Comparison of ENCODE assay signal across 8 cellular contexts in genomic region chr22:28829358-28830181, GRCh38. TPM values are rescaled to one million over a fixed set of nuclear protein-coding genes. Genes with fewer than 3 reads are reported as not detected.
DNase-seq lines count a peak whose midpoint lies in the region; ATAC-seq and TF ChIP-seq lines count a peak whose summit lies in the region.

No MANE protein-coding gene starts in this region.

- no peaks in the 10 kb centered on the region for H3K9me3 ChIP-seq in AG04450 (ENCODE audit: control insufficient read depth, insufficient read depth, low read length)
- no peaks in the 10 kb centered on the region for H3K9me3 ChIP-seq in right lobe of liver

- no peaks in the 10 kb centered on the region for H3K9me3 Mint-ChIP-seq in activated CD4-positive, alpha-beta T cell treated with anti-CD3 and anti-CD28 coated beads, Interleukin-2, amount 10 ng/mL, durations not matched to agents 7 days and 5 days

- no peak overlapping the region for H3K4me3 Mint-ChIP-seq in activated CD4-positive, alpha-beta T cell treated with anti-CD3 and anti-CD28 coated beads, Interleukin-2, amount 10 ng/mL, durations not matched to agents 7 days and 5 days

- peaks cover 0 to 22% (median 10%) of the 10 kb centered on the region in 4 donors for H3K4me1 ChIP-seq in right lobe of liver

- no peak for TF ChIP-seq POLR2A in right lobe of liver (IDR thresholded peaks at IDR 0.05)

- H3K27ac ChIP-seq in AG04450 (ENCODE audit: low read depth, low read length) (no peak overlapping the region), right lobe of liver (peak overlapping the region; percentile 5 to 72 (median 24))

- peak overlapping the region; percentile 68 for H3K27ac Mint-ChIP-seq in activated CD4-positive, alpha-beta T cell treated with anti-CD3 and anti-CD28 coated beads, Interleukin-2, amount 10 ng/mL, durations not matched to agents 7 days and 5 days

- peak; percentile 53 for DNase-seq in AG04450 (ENCODE audit: low read depth, low spot score)
- DNase-seq in NCI-H2227 treated with DMSO at 0.1 percent for 48 hours (lab: John Stamatoyannopoulos, UW) = peak; percentile 33
- peak; percentile 82 for DNase-seq in activated CD4-positive, alpha-beta T cell treated with anti-CD3 and anti-CD28 coated beads, Interleukin-2, amount 10 ng/mL, durations not matched to agents 7 days and 5 days
- peak; percentile 86 for DNase-seq in dermis blood vessel endothelial cell
- DNase-seq in right lobe of liver = peak; percentile 79 to 85 (median 84)
- peak; percentile 76 for DNase-seq in stimulated activated CD4-positive, alpha-beta T cell treated with anti-CD3 and anti-CD28 coated beads, Interleukin-4, amount 100 ng/mL, for 24 hours

- peaks cover 46% of the 10 kb centered on the region for H3K4me1 Mint-ChIP-seq in activated CD4-positive, alpha-beta T cell treated with anti-CD3 and anti-CD28 coated beads, Interleukin-2, amount 10 ng/mL, durations not matched to agents 7 days and 5 days

- TF ChIP-seq CTCF in AG04450 (IDR thresholded peaks at IDR 0.05; ENCODE audit: low read depth, low read length) (peak; percentile 97), right lobe of liver (IDR thresholded peaks at IDR 0.05) (peak; percentile 97 to 99 (median 98))

- H3K27me3 ChIP-seq in AG04450 (ENCODE audit: control insufficient read depth, insufficient read depth, low read length) = no peaks in the 10 kb centered on the region
- H3K27me3 ChIP-seq in right lobe of liver = no peaks in the 10 kb centered on the region

- H3K27me3 Mint-ChIP-seq in activated CD4-positive, alpha-beta T cell treated with anti-CD3 and anti-CD28 coated beads, Interleukin-2, amount 10 ng/mL, durations not matched to agents 7 days and 5 days = no peaks in the 10 kb centered on the region

- CTCF ChIA-PET in AG04450 (lab: Charles Lee) = interaction anchor here (0.6 to 4.4 kb wide), 26 partner anchors 9 to 814 kb away, joined by 3 to 78 read pairs (median 4); no protein-coding TSS in a partner anchor
- CTCF ChIA-PET in activated CD4-positive, alpha-beta T cell treated with anti-CD3 and anti-CD28 coated beads, Interleukin-2, amount 10 ng/mL, durations not matched to agents 7 days and 5 days (lab: Charles Lee) = interaction anchor here (0.6 to 3.7 kb wide), 25 partner anchors 9 to 335 kb away, joined by 3 to 18 read pairs (median 4); partner anchors contain the start of gene XBP1

- ATAC-seq in GM18520 (IDR thresholded peaks at IDR 0.05; ENCODE audit: unreplicated experiment) (peak; percentile 50), right lobe of liver (peak; percentile 91 to 98 (median 95)), GM18909 (IDR thresholded peaks at IDR 0.05; ENCODE audit: poor library complexity, unreplicated experiment) (no peak)

- no peaks in the 10 kb centered on the region for H3K36me3 ChIP-seq in right lobe of liver

- 18% methylated on average over 12 of the region's 12 CpGs for WGBS in right lobe of liver (ENCODE audit: insufficient coverage, low coverage, low lambda C conversion rate, missing lambda C conversion rate)

- intact Hi-C loops in right lobe of liver (cut with DNase I) = loop anchor here (5.0 to 10.0 kb wide), 2 partner anchors 222 to 225 kb away; no protein-coding TSS in a partner anchor

- POLR2A ChIA-PET in AG04450 (lab: Yijun Ruan, JAX) = interaction anchor here (1.0 to 2.7 kb wide), 2 partner anchors 30 to 287 kb away, joined by 3 to 11 read pairs; partner anchors contain the start of gene XBP1
- POLR2A ChIA-PET in activated CD4-positive, alpha-beta T cell treated with anti-CD3 and anti-CD28 coated beads, Interleukin-2, amount 10 ng/mL, durations not matched to agents 7 days and 5 days (lab: Charles Lee) = interaction anchor here (0.7 kb wide), 1 partner anchor 130 kb away, joined by 3 read pairs; no protein-coding TSS in a partner anchor

- H3K4me3 ChIP-seq in AG04450 (ENCODE audit: low read depth, low read length) (no peak overlapping the region), right lobe of liver (peak overlapping the region in 1 of 3 donors; percentile 14)

- H3K36me3 Mint-ChIP-seq in activated CD4-positive, alpha-beta T cell treated with anti-CD3 and anti-CD28 coated beads, Interleukin-2, amount 10 ng/mL, durations not matched to agents 7 days and 5 days (ENCODE audit: low read depth) = peaks cover 37% of the 10 kb centered on the region

RNA-seq across cellular contexts. Expression of gene XBP1, which starts 29.2 kb away (rescaled TPM):
- 193 and 205 TPM in 2 replicates for polyA plus RNA-seq in AG04450 (2011; rRNA removed)
- polyA minus RNA-seq in AG04450 (2011; rRNA and poly(A)+ RNA removed) = 222 and 244 TPM in 2 replicates
- total RNA-seq in activated CD4-positive, alpha-beta T cell treated with anti-CD3 and anti-CD28 coated beads, Interleukin-2, amount 10 ng/mL, durations not matched to agents 7 days and 5 days = 100 to 1,000 TPM; 159 to 184 TPM
- total RNA-seq in dermis blood vessel endothelial cell (93.3 and 165 TPM in 2 replicates), right lobe of liver (100 to 1,000 TPM; 298 to 624 (median 414) TPM)

RNA-seq across cellular contexts. Expression of gene ZNRF3, which starts 53.8 kb away (rescaled TPM):
- 1.3 and 1.4 TPM in 2 replicates for polyA plus RNA-seq in AG04450 (2011; rRNA removed)
- polyA minus RNA-seq in AG04450 (2011; rRNA and poly(A)+ RNA removed) = 1.9 and 2.0 TPM in 2 replicates
- total RNA-seq in activated CD4-positive, alpha-beta T cell treated with anti-CD3 and anti-CD28 coated beads, Interleukin-2, amount 10 ng/mL, durations not matched to agents 7 days and 5 days = under 1 TPM; 0.58 to 0.72 TPM
- total RNA-seq in dermis blood vessel endothelial cell (2.6 and 3.2 TPM in 2 replicates), right lobe of liver (1 to 10 TPM; 5.8 to 9.2 (median 6.9) TPM)

RNA-seq across cellular contexts. Expression of gene CCDC117, which starts 57.1 kb away (rescaled TPM):
- 15.0 and 24.4 TPM in 2 replicates for polyA plus RNA-seq in AG04450 (2011; rRNA removed)
- 11.8 and 36.1 TPM in 2 replicates for polyA minus RNA-seq in AG04450 (2011; rRNA and poly(A)+ RNA removed)
- total RNA-seq in activated CD4-positive, alpha-beta T cell treated with anti-CD3 and anti-CD28 coated beads, Interleukin-2, amount 10 ng/mL, durations not matched to agents 7 days and 5 days = 10 to 100 TPM; 30.2 to 31.9 TPM
- 23.8 and 30.1 TPM in 2 replicates for total RNA-seq in dermis blood vessel endothelial cell
- 10 to 100 TPM; 15.3 to 24.4 (median 18.0) TPM for total RNA-seq in right lobe of liver

Comparison
In these comparisons a context has a peak if more than half of its experiments do, and no peak if none do; other contexts are left out.
1. DNase-seq: peak in every context shown above with its lines; median percentile 86 in dermis blood vessel endothelial cell; 84 in right lobe of liver; 82 in activated CD4-positive, alpha-beta T cell treated with anti-CD3 and anti-CD28 coated beads, Interleukin-2, amount 10 ng/mL, durations not matched to agents 7 days and 5 days; 76 in stimulated activated CD4-positive, alpha-beta T cell treated with anti-CD3 and anti-CD28 coated beads, Interleukin-4, amount 100 ng/mL, for 24 hours; 53 in AG04450; 33 in NCI-H2227 treated with DMSO at 0.1 percent for 48 hours.